11 cellular contexts compared by ENCODE assay signal in genomic region chr11:111975076-111975806, GRCh38. TPM values are rescaled to one million over a fixed set of nuclear protein-coding genes. Genes with fewer than 3 reads are reported as not detected.
DNase-seq lines count a peak whose midpoint lies in the region; ATAC-seq and TF ChIP-seq lines count a peak whose summit lies in the region.
"Had no signal": no experiment of that assay in that cellular context is flagged by ENCODE, and none has a peak within 500 bp of the region (broad histone marks: within the 10 kb centered on the region; RNA-seq: fewer than 3 reads in every experiment).

No MANE protein-coding gene starts in this region.

- in situ Hi-C loops in ACHN (cut with HindIII; ENCODE audit: low pct_ligation_motif_present, low pct_unique_long_range_greater_than_20kb, low sequenced_read_pairs), result no loop called here

- CTCF ChIA-PET in HEK293T (lab: Yijun Ruan, JAX), result interaction anchor here (1.3 kb wide), 1 partner anchor 17 kb away, joined by 3 read pairs; no protein-coding TSS in a partner anchor

- peak overlapping the region; percentile 74 for H3K27ac ChIP-seq in cingulate gyrus (ENCODE audit: low read depth, low read length)

- DNase-seq in ACHN (peak; percentile 9), LNCaP clone FGC (ENCODE audit: low read depth) (no peak), lung microvascular endothelial cell (ENCODE audit: low read depth in 2 of 2) (peak; percentile 46 to 55), NCI-H226 (no peak), HEK293T (ENCODE audit: extremely low spot score) (no peak)
- no peak for DNase-seq in activated naive CD4-positive, alpha-beta T cell treated with anti-CD3 and anti-CD28 coated beads, Interleukin-2, amount 50 U/mL, for 16 hours
- DNase-seq: activated CD4-positive, alpha-beta memory T cell treated with anti-CD3 and anti-CD28 coated beads for 36 hours; NCI-H524 treated with DMSO at 0.1 percent for 48 hours; stimulated activated CD4-positive, alpha-beta T cell treated with anti-CD3 and anti-CD28 coated beads, Interleukin-2, amount 100 ng/mL, for 24 hours had no signal

- no peak for ATAC-seq in HG03571 (IDR thresholded peaks at IDR 0.05; ENCODE audit: unreplicated experiment)

- no peak overlapping the region for H3K4me3 ChIP-seq in LNCaP clone FGC (ENCODE audit: low read depth, low read length)

- POLR2A ChIA-PET in HEK293T (lab: Yijun Ruan, JAX), result interaction anchor here (1.9 kb wide), 1 partner anchor 48 kb away, joined by 10 read pairs; no protein-coding TSS in a partner anchor

- TF ChIP-seq CTCF in LNCaP clone FGC (IDR thresholded peaks at IDR 0.05; ENCODE audit: control insufficient read depth, extremely low read depth, insufficient read depth), result peak; percentile 65

TF ChIP-seq in HEK293T, 16 proteins besides CTCF, POLR2A, EP300 and RAD21:
- TF ChIP-seq LEF1 (IDR thresholded peaks at IDR 0.05; ENCODE audit: borderline replicate concordance) (no peak), SUZ12 (IDR thresholded peaks at IDR 0.05) (no peak), BHLHE40 (IDR thresholded peaks at IDR 0.05; ENCODE audit: borderline replicate concordance) (no peak), ELF4 (IDR thresholded peaks at IDR 0.05) (no peak), TARDBP (IDR thresholded peaks at IDR 0.05) (no peak), ARNT (IDR thresholded peaks at IDR 0.05) (no peak), SP1 (IDR thresholded peaks at IDR 0.05) (no peak), CTBP1 (IDR thresholded peaks at IDR 0.05; ENCODE audit: borderline replicate concordance) (no peak), FOXM1 (IDR thresholded peaks at IDR 0.05; ENCODE audit: borderline replicate concordance) (no peak), FOXK2 (IDR thresholded peaks at IDR 0.05) (no peak), NFRKB (IDR thresholded peaks at IDR 0.05) (no peak), ZNF384 (IDR thresholded peaks at IDR 0.05) (no peak), FOXA1 (IDR thresholded peaks at IDR 0.05) (no peak), L3MBTL2 (conservative IDR thresholded peaks at IDR 0.05) (no peak), HDGF (IDR thresholded peaks at IDR 0.05; ENCODE audit: borderline replicate concordance) (no peak), PKNOX1 (IDR thresholded peaks at IDR 0.05) (no peak)

RNA-seq across cellular contexts. Expression of gene DIXDC1, which starts 38.1 kb away (rescaled TPM):
- 2.4 and 7.6 TPM in 2 replicates for total RNA-seq in lung microvascular endothelial cell

RNA-seq across cellular contexts. Expression of gene DLAT, which starts 50.0 kb away (rescaled TPM):
- total RNA-seq in lung microvascular endothelial cell, result 22.0 and 26.6 TPM in 2 replicates

RNA-seq across cellular contexts. Expression of gene C11orf52, which starts 56.5 kb away (rescaled TPM):
- total RNA-seq in lung microvascular endothelial cell, result 0.65 TPM in 1 of 2 replicates, not detected in the other
- total RNA-seq: activated CD4-positive, alpha-beta memory T cell treated with anti-CD3 and anti-CD28 coated beads for 36 hours had no signal

Comparison
In these comparisons a context has a peak if more than half of its experiments do, and no peak if none do; other contexts are left out.
1. DNase-seq: peak in ACHN (single experiment) and lung microvascular endothelial cell (2 of 2); none in LNCaP clone FGC (single experiment), NCI-H226 (single experiment), activated naive CD4-positive, alpha-beta T cell treated with anti-CD3 and anti-CD28 coated beads, Interleukin-2, amount 50 U/mL, for 16 hours (single experiment) and HEK293T (single experiment).